ENCODE assay signal across 10 cellular contexts in genomic region chr19:13366529-13367143, GRCh38.
DNase-seq lines count a peak whose midpoint lies in the region; ATAC-seq, FAIRE-seq and TF ChIP-seq lines count a peak whose summit lies in the region.
"Had no signal": no experiment of that assay in that cellular context is flagged by ENCODE, and none has a peak within 500 bp of the region (broad histone marks: within the 10 kb centered on the region; RNA-seq: fewer than 3 reads in every experiment).

No MANE protein-coding gene starts in this region.

- H3K4me1 ChIP-seq in OCI-LY3 (ENCODE audit: low read length) = no peaks in the 10 kb centered on the region

- H3K79me2 ChIP-seq in OCI-LY3 (ENCODE audit: low read length) = no peaks in the 10 kb centered on the region

- no peaks in the 10 kb centered on the region for H3K36me3 Mint-ChIP-seq in T-helper 2 cell treated with Interferon-gamma antibody and Interleukin-4, amounts not matched to agents 5 μg/mL and 100 μg/mL, for 36 hours (ENCODE audit: low read depth)
- H3K36me3 Mint-ChIP-seq: activated naive CD4-positive, alpha-beta T cell treated with anti-CD3 and anti-CD28 coated beads, Interleukin-2, amount 50 U/mL, for 24 hours had no signal

- H2AFZ ChIP-seq in OCI-LY3 (ENCODE audit: low read depth, low read length) = no peak overlapping the region

- no peaks in the 10 kb centered on the region for H3K9me3 ChIP-seq in OCI-LY3 (ENCODE audit: insufficient read depth, low read length)

- H3K4me3 ChIP-seq in OCI-LY3 (ENCODE audit: low read length) = no peak overlapping the region

- ATAC-seq in esophagus mucosa = peak; percentile 53

- H4K20me1 ChIP-seq in OCI-LY3 (ENCODE audit: insufficient read depth, low read length) = no peaks in the 10 kb centered on the region

- TF ChIP-seq POLR2A in GM12891 (IDR thresholded peaks at IDR 0.05; ENCODE audit: low read depth, low read length) = no peak

- H3K27ac ChIP-seq in 22Rv1 (no peak overlapping the region), OCI-LY3 (ENCODE audit: low read length) (no peak overlapping the region)

- no peak overlapping the region for H3K4me2 ChIP-seq in OCI-LY3 (ENCODE audit: low read length)

- no peaks in the 10 kb centered on the region for H3K36me3 ChIP-seq in OCI-LY3 (replicated peaks; ENCODE audit: low read depth, low read length)

- H3K4me3 Mint-ChIP-seq in T-helper 2 cell treated with Interferon-gamma antibody and Interleukin-4, amounts not matched to agents 5 μg/mL and 100 μg/mL, for 36 hours = no peak overlapping the region
- H3K4me3 Mint-ChIP-seq: activated naive CD4-positive, alpha-beta T cell treated with anti-CD3 and anti-CD28 coated beads, Interleukin-2, amount 50 U/mL, for 24 hours had no signal

- no peak for DNase-seq in T-helper 2 cell treated with Interferon-gamma antibody and Interleukin-4, amounts not matched to agents 5 μg/mL and 100 μg/mL, for 36 hours (ENCODE audit: low spot score)
- DNase-seq in activated T-cell treated with anti-CD3 and anti-CD28 coated beads, Interleukin-2, amount 50 U/mL, for 1 hour = no peak
- no peak for DNase-seq in GM12891 (ENCODE audit: insufficient read length, low spot score)
- DNase-seq in NCI-H1048 (lab: John Stamatoyannopoulos, UW) = no peak

- H3K9me3 Mint-ChIP-seq in T-helper 2 cell treated with Interferon-gamma antibody and Interleukin-4, amounts not matched to agents 5 μg/mL and 100 μg/mL, for 36 hours = no peaks in the 10 kb centered on the region
- H3K9me3 Mint-ChIP-seq: activated naive CD4-positive, alpha-beta T cell treated with anti-CD3 and anti-CD28 coated beads, Interleukin-2, amount 50 U/mL, for 24 hours had no signal

- H3K9ac ChIP-seq in OCI-LY3 (ENCODE audit: low read length) = no peak overlapping the region

- peaks cover 9% of the 10 kb centered on the region; the same call in 1 of the 2 replicates for H3K27me3 ChIP-seq in OCI-LY3 (ENCODE audit: low read depth, low read length)

- no peaks in the 10 kb centered on the region for H3K27me3 Mint-ChIP-seq in T-helper 2 cell treated with Interferon-gamma antibody and Interleukin-4, amounts not matched to agents 5 μg/mL and 100 μg/mL, for 36 hours (ENCODE audit: low read depth)

- FAIRE-seq in GM12891 (lab: Jason Lieb, UNC) = no peak
- FAIRE-seq: G401.6 had no signal

- TF ChIP-seq CTCF in 22Rv1 (IDR thresholded peaks at IDR 0.05) (peak; percentile 16; the same call in 1 of the 2 replicates), GM12874 (IDR thresholded peaks at IDR 0.05; ENCODE audit: insufficient read depth, low read depth, low read length) (0 out of 2 replicates have a peak, but pooled peaks have one; percentile 10), OCI-LY3 (IDR thresholded peaks at IDR 0.05; ENCODE audit: low read depth, low read length) (peak; percentile 50)

- H3K4me1 Mint-ChIP-seq in T-helper 2 cell treated with Interferon-gamma antibody and Interleukin-4, amounts not matched to agents 5 μg/mL and 100 μg/mL, for 36 hours (ENCODE audit: low read depth) = no peaks in the 10 kb centered on the region
- H3K4me1 Mint-ChIP-seq: activated naive CD4-positive, alpha-beta T cell treated with anti-CD3 and anti-CD28 coated beads, Interleukin-2, amount 50 U/mL, for 24 hours had no signal

- H3K27ac Mint-ChIP-seq in T-helper 2 cell treated with Interferon-gamma antibody and Interleukin-4, amounts not matched to agents 5 μg/mL and 100 μg/mL, for 36 hours = no peak overlapping the region
- H3K27ac Mint-ChIP-seq: activated naive CD4-positive, alpha-beta T cell treated with anti-CD3 and anti-CD28 coated beads, Interleukin-2, amount 50 U/mL, for 24 hours had no signal

TF ChIP-seq in GM12891, 5 proteins besides CTCF, POLR2A, EP300 and RAD21:
- TF ChIP-seq POU2F2 (IDR thresholded peaks at IDR 0.05; ENCODE audit: low read depth, low read length) = no peak
